Comparison of ENCODE assay signal across 1 cellular context in genomic region chr17:82865274-82865673, GRCh38.
TF ChIP-seq lines count a peak whose summit lies in the region.

No MANE protein-coding gene starts in this region.

TF ChIP-seq in HCT116, 20 proteins besides CTCF, POLR2A, EP300 and RAD21:
- TF ChIP-seq ZNF274 (IDR thresholded peaks at IDR 0.05; ENCODE audit: low read depth, low read length) (no peak), ELF1 (IDR thresholded peaks at IDR 0.05; ENCODE audit: borderline replicate concordance, low read depth) (no peak), ATF3 (IDR thresholded peaks at IDR 0.05) (no peak)
